Comparison of ENCODE assay signal across 10 cellular contexts in the genomic region with DNA sequence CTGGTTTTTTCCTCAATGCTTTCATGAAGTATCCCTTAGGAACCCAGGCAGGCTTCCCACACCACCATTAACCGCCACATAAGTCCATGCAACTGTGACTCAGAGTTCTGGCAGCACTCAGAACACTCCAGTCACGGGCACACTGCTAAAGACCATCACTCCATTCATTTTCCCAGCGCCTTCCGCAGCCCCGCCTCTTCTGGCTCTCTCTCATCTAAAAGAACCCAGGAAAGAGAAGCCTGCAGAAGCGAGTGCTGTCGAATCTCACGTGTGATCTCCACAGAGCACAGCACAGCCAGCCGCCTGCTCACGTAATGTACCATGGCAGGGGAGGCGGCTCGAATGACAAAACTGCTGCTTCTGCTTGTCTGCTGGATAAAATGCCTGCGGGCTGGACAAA. TPM values are rescaled to one million over a fixed set of nuclear protein-coding genes. Genes with fewer than 3 reads are reported as not detected.
DNase-seq lines count a peak whose midpoint lies in the region; ATAC-seq and TF ChIP-seq lines count a peak whose summit lies in the region.
"Had no signal": no experiment of that assay in that cellular context is flagged by ENCODE, and none has a peak within 500 bp of the region (broad histone marks: within the 10 kb centered on the region; RNA-seq: fewer than 3 reads in every experiment).

No MANE protein-coding gene starts in this region.

- peaks cover 22% of the 10 kb centered on the region for H3K4me1 Mint-ChIP-seq in T-helper 1 cell treated with Interleukin-12 subunit alpha and Interleukin-12 subunit beta and Interleukin-4 antibody, amounts not matched to agents 30 μg/mL and 1 μg/mL, for 36 hours (ENCODE audit: low read depth)
- peaks cover 45% of the 10 kb centered on the region for H3K4me1 Mint-ChIP-seq in stimulated activated effector memory CD8-positive, alpha-beta T cell treated with anti-CD3 and anti-CD28 coated beads, Interleukin-12 subunit alpha, Interleukin-12 subunit beta, amount 100 ng/mL, for 72 hours
- H3K4me1 Mint-ChIP-seq in activated CD8-positive, alpha-beta memory T cell treated with anti-CD3 and anti-CD28 coated beads, Interleukin-2, amount 10 ng/mL, durations not matched to agents 7 days and 5 days = peaks cover 20% of the 10 kb centered on the region

- CTCF ChIA-PET in activated CD8-positive, alpha-beta memory T cell treated with anti-CD3 and anti-CD28 coated beads, Interleukin-2, amount 10 ng/mL, durations not matched to agents 7 days and 5 days (lab: Charles Lee) = no interaction called here

- no peak overlapping the region for H3K27ac Mint-ChIP-seq in T-helper 1 cell treated with Interleukin-12 subunit alpha and Interleukin-12 subunit beta and Interleukin-4 antibody, amounts not matched to agents 30 μg/mL and 1 μg/mL, for 36 hours
- peak overlapping the region; percentile 96 for H3K27ac Mint-ChIP-seq in stimulated activated effector memory CD8-positive, alpha-beta T cell treated with anti-CD3 and anti-CD28 coated beads, Interleukin-12 subunit alpha, Interleukin-12 subunit beta, amount 100 ng/mL, for 72 hours
- no peak overlapping the region for H3K27ac Mint-ChIP-seq in activated CD8-positive, alpha-beta memory T cell treated with anti-CD3 and anti-CD28 coated beads, Interleukin-2, amount 10 ng/mL, durations not matched to agents 7 days and 5 days

- no peaks in the 10 kb centered on the region for H3K9me3 Mint-ChIP-seq in T-helper 1 cell treated with Interleukin-12 subunit alpha and Interleukin-12 subunit beta and Interleukin-4 antibody, amounts not matched to agents 30 μg/mL and 1 μg/mL, for 36 hours
- no peaks in the 10 kb centered on the region for H3K9me3 Mint-ChIP-seq in stimulated activated effector memory CD8-positive, alpha-beta T cell treated with anti-CD3 and anti-CD28 coated beads, Interleukin-12 subunit alpha, Interleukin-12 subunit beta, amount 100 ng/mL, for 72 hours
- H3K9me3 Mint-ChIP-seq in activated CD8-positive, alpha-beta memory T cell treated with anti-CD3 and anti-CD28 coated beads, Interleukin-2, amount 10 ng/mL, durations not matched to agents 7 days and 5 days (ENCODE audit: low read depth) = no peaks in the 10 kb centered on the region

- peak overlapping the region; percentile 10 for H3K4me3 Mint-ChIP-seq in T-helper 1 cell treated with Interleukin-12 subunit alpha and Interleukin-12 subunit beta and Interleukin-4 antibody, amounts not matched to agents 30 μg/mL and 1 μg/mL, for 36 hours
- H3K4me3 Mint-ChIP-seq in stimulated activated effector memory CD8-positive, alpha-beta T cell treated with anti-CD3 and anti-CD28 coated beads, Interleukin-12 subunit alpha, Interleukin-12 subunit beta, amount 100 ng/mL, for 72 hours = peak overlapping the region; percentile 89
- no peak overlapping the region for H3K4me3 Mint-ChIP-seq in activated CD8-positive, alpha-beta memory T cell treated with anti-CD3 and anti-CD28 coated beads, Interleukin-2, amount 10 ng/mL, durations not matched to agents 7 days and 5 days

- no peaks in the 10 kb centered on the region for H3K27me3 Mint-ChIP-seq in T-helper 1 cell treated with Interleukin-12 subunit alpha and Interleukin-12 subunit beta and Interleukin-4 antibody, amounts not matched to agents 30 μg/mL and 1 μg/mL, for 36 hours (ENCODE audit: low read depth)
- no peaks in the 10 kb centered on the region for H3K27me3 Mint-ChIP-seq in activated CD8-positive, alpha-beta memory T cell treated with anti-CD3 and anti-CD28 coated beads, Interleukin-2, amount 10 ng/mL, durations not matched to agents 7 days and 5 days

- ATAC-seq in SK-N-SH treated with all-trans-retinoic acid at 6 μM for 48 hours (no peak), HG03565 (IDR thresholded peaks at IDR 0.05; ENCODE audit: unreplicated experiment) (no peak)
- no peak for ATAC-seq in stimulated activated effector memory CD8-positive, alpha-beta T cell treated with anti-CD3 and anti-CD28 coated beads, Interleukin-12 subunit alpha, Interleukin-12 subunit beta, amount 100 ng/mL, for 72 hours
- no peak for ATAC-seq in activated CD8-positive, alpha-beta memory T cell treated with anti-CD3 and anti-CD28 coated beads, Interleukin-2, amount 10 ng/mL, durations not matched to agents 7 days and 5 days

- peaks cover 7% of the 10 kb centered on the region for H3K36me3 Mint-ChIP-seq in T-helper 1 cell treated with Interleukin-12 subunit alpha and Interleukin-12 subunit beta and Interleukin-4 antibody, amounts not matched to agents 30 μg/mL and 1 μg/mL, for 36 hours (ENCODE audit: low read depth)
- peaks cover 39% of the 10 kb centered on the region for H3K36me3 Mint-ChIP-seq in stimulated activated effector memory CD8-positive, alpha-beta T cell treated with anti-CD3 and anti-CD28 coated beads, Interleukin-12 subunit alpha, Interleukin-12 subunit beta, amount 100 ng/mL, for 72 hours
- peaks cover 6% of the 10 kb centered on the region for H3K36me3 Mint-ChIP-seq in activated CD8-positive, alpha-beta memory T cell treated with anti-CD3 and anti-CD28 coated beads, Interleukin-2, amount 10 ng/mL, durations not matched to agents 7 days and 5 days

- DNase-seq in T-helper 1 cell (no peak), fibroblast of peridontal ligament (ENCODE audit: extremely low read depth) (peak; percentile 41), NCI-H345 (lab: John Stamatoyannopoulos, UW) (no peak)
- no peak for DNase-seq in stimulated activated effector memory CD8-positive, alpha-beta T cell treated with anti-CD3 and anti-CD28 coated beads, Interleukin-12 subunit alpha, Interleukin-12 subunit beta, amount 100 ng/mL, for 72 hours (ENCODE audit: low spot score in 2 of 2)
- no peak for DNase-seq in activated CD8-positive, alpha-beta memory T cell treated with anti-CD3 and anti-CD28 coated beads, Interleukin-2, amount 10 ng/mL, durations not matched to agents 7 days and 5 days
- DNase-seq: activated gamma-delta T cell, NCI-H1930 had no signal

TF ChIP-seq in SK-N-SH treated with all-trans-retinoic acid at 6 μM for 48 hours, 23 proteins besides CTCF, POLR2A, EP300 and RAD21:
- TF ChIP-seq ESRRG (CRISPR knock-in tag; IDR thresholded peaks at IDR 0.05) = no peak
- TF ChIP-seq ZFP3 (CRISPR knock-in tag; IDR thresholded peaks at IDR 0.05) = 0 out of 2 replicates have a peak, but pooled peaks have one; percentile 15

RNA-seq across cellular contexts. Expression of gene PSMG3, which starts 1.9 kb away (rescaled TPM):
- total RNA-seq in activated CD8-positive, alpha-beta memory T cell treated with anti-CD3 and anti-CD28 coated beads, Interleukin-2, amount 10 ng/mL, durations not matched to agents 7 days and 5 days = 10 to 100 TPM; 37.2 to 37.9 TPM

RNA-seq across cellular contexts. Expression of gene TMEM184A, which starts 11.9 kb away (rescaled TPM):
- not detected for total RNA-seq in activated CD8-positive, alpha-beta memory T cell treated with anti-CD3 and anti-CD28 coated beads, Interleukin-2, amount 10 ng/mL, durations not matched to agents 7 days and 5 days

RNA-seq across cellular contexts. Expression of gene MAFK, which starts 37.4 kb away (rescaled TPM):
- total RNA-seq in activated CD8-positive, alpha-beta memory T cell treated with anti-CD3 and anti-CD28 coated beads, Interleukin-2, amount 10 ng/mL, durations not matched to agents 7 days and 5 days = 10 to 100 TPM; 22.4 to 22.9 TPM
